In genomic region chr13:51451134-51451466, GRCh38 we compare ENCODE assay signal across 8 cellular contexts. TPM values are rescaled to one million over a fixed set of nuclear protein-coding genes. Genes with fewer than 3 reads are reported as not detected.
DNase-seq lines count a peak whose midpoint lies in the region; ATAC-seq, FAIRE-seq and TF ChIP-seq lines count a peak whose summit lies in the region.

No MANE protein-coding gene starts in this region.

- DNase-seq in AG04449 (ENCODE audit: low read depth, low spot score), result no peak
- DNase-seq in GM12892 (ENCODE audit: insufficient read length), result no peak

- H3K27ac ChIP-seq in KOPT-K1 (ENCODE audit: low read depth, low read length, poor library complexity, severe bottlenecking) (peak overlapping the region; percentile 95), cingulate gyrus (ENCODE audit: low read depth, low read length) (peak overlapping the region; percentile 83), muscle layer of colon (ENCODE audit: low read depth, low read length) (peak overlapping the region; percentile 72)

- no peak for TF ChIP-seq POLR2A in GM12892 (IDR thresholded peaks at IDR 0.05; ENCODE audit: low read depth, low read length)

- H3K9ac ChIP-seq in muscle layer of colon (ENCODE audit: low read length), result peak overlapping the region; percentile 87

- H3K9me3 ChIP-seq in KOPT-K1 (ENCODE audit: insufficient read depth, low read length, poor library complexity, severe bottlenecking) (peaks cover 8% of the 10 kb centered on the region), muscle layer of colon (ENCODE audit: low read length) (no peaks in the 10 kb centered on the region)

- peak overlapping the region; percentile 78 for H3K4me3 ChIP-seq in AG04449 (ENCODE audit: low read depth, low read length)
- H3K4me3 ChIP-seq in muscle layer of colon (ENCODE audit: low read depth in 1 of 2, low read length in 2 of 2), result peak overlapping the region; percentile 72 to 79

- peaks cover 48% of the 10 kb centered on the region for H3K36me3 ChIP-seq in KOPT-K1 (ENCODE audit: insufficient read depth, low read length)
- peaks cover 5% of the 10 kb centered on the region for H3K36me3 ChIP-seq in muscle layer of colon (ENCODE audit: insufficient read depth, low read length)

- no peaks in the 10 kb centered on the region for H3K27me3 ChIP-seq in muscle layer of colon (ENCODE audit: control insufficient read depth in 1 of 2, insufficient read depth in 2 of 2, low read length in 2 of 2)

- no peak for TF ChIP-seq CTCF in AG04449 (IDR thresholded peaks at IDR 0.05; ENCODE audit: insufficient read depth, low read length, missing control alignments)

- H3K4me1 ChIP-seq in muscle layer of colon (ENCODE audit: insufficient read depth, low read length), result peaks cover 30% of the 10 kb centered on the region

- POLR2A ChIA-PET in AG04449 (lab: Yijun Ruan, JAX), result interaction anchor here (0.7 to 1.0 kb wide), 5 partner anchors 18 to 278 kb away, joined by 4 to 6 read pairs (median 4); no protein-coding TSS in a partner anchor

- FAIRE-seq in GM12892 (lab: Jason Lieb, UNC), result no peak

- CTCF ChIA-PET in AG04449 (lab: Yijun Ruan, JAX), result interaction anchor here (1.0 to 1.9 kb wide), 2 partner anchors 17 to 347 kb away, joined by 4 to 5 read pairs; no protein-coding TSS in a partner anchor

- ATAC-seq in GM19452 (IDR thresholded peaks at IDR 0.05; ENCODE audit: unreplicated experiment) (no peak), HG03460 (IDR thresholded peaks at IDR 0.05; ENCODE audit: unreplicated experiment) (no peak), HG02798 (IDR thresholded peaks at IDR 0.05; ENCODE audit: poor library complexity, unreplicated experiment) (no peak)

RNA-seq across cellular contexts. Expression of gene INTS6, which starts 1.7 kb away (rescaled TPM):
- 31.6 TPM for polyA plus RNA-seq in GM12892 (2012; ENCODE audit: missing spikeins)
